In genomic region chr22:21571679-21572078, GRCh38 we compare ENCODE assay signal across 11 cellular contexts. TPM values are rescaled to one million over a fixed set of nuclear protein-coding genes. Genes with fewer than 3 reads are reported as not detected.
DNase-seq lines count a peak whose midpoint lies in the region; ATAC-seq and TF ChIP-seq lines count a peak whose summit lies in the region.
"Had no signal": no experiment of that assay in that cellular context is flagged by ENCODE, and none has a peak within 500 bp of the region (broad histone marks: within the 10 kb centered on the region; RNA-seq: fewer than 3 reads in every experiment).

No MANE protein-coding gene starts in this region.

- H3K4me3 ChIP-seq in Loucy (ENCODE audit: low read length, poor library complexity, severe bottlenecking) (peak overlapping the region; percentile 97), adipocyte (ENCODE audit: low read length) (peak overlapping the region; percentile 36), vagina (no peak overlapping the region)
- H3K4me3 ChIP-seq: left lung, skin epidermis had no signal

- H3K27me3 Mint-ChIP-seq in activated CD4-positive, alpha-beta T cell treated with anti-CD3 and anti-CD28 coated beads, Interleukin-2, amount 10 ng/mL, durations not matched to agents 7 days and 5 days = no peaks in the 10 kb centered on the region
- H3K27me3 Mint-ChIP-seq in neural crest cell (ENCODE audit: low read depth) = no peaks in the 10 kb centered on the region

- no peak overlapping the region for H3K27ac ChIP-seq in vagina

- H3K9me3 ChIP-seq in Loucy (ENCODE audit: insufficient read depth, low read depth, low read length) (no peaks in the 10 kb centered on the region), adipocyte (ENCODE audit: control insufficient read depth, low read length) (no peaks in the 10 kb centered on the region), vagina (no peaks in the 10 kb centered on the region)
- H3K9me3 ChIP-seq: left lung had no signal

- no peak for TF ChIP-seq POLR2A in vagina (IDR thresholded peaks at IDR 0.05)

- H3K9me2 ChIP-seq in Loucy (replicated peaks; ENCODE audit: low read depth, low read length) = no peaks in the 10 kb centered on the region

- POLR2A ChIA-PET in activated CD4-positive, alpha-beta T cell treated with anti-CD3 and anti-CD28 coated beads, Interleukin-2, amount 10 ng/mL, durations not matched to agents 7 days and 5 days (lab: Charles Lee) = no interaction called here

- H3K36me3 ChIP-seq in Loucy (ENCODE audit: insufficient read depth, low read length) (no peaks in the 10 kb centered on the region), adipocyte (ENCODE audit: control insufficient read depth, insufficient read depth, low read length, severe bottlenecking) (no peaks in the 10 kb centered on the region), vagina (no peaks in the 10 kb centered on the region)
- H3K36me3 ChIP-seq: left lung had no signal

- intact Hi-C loops in vagina (cut with DNase I) = no loop called here

- peaks cover 6% of the 10 kb centered on the region for H3K27me3 ChIP-seq in Loucy (ENCODE audit: insufficient read depth, low read length, poor library complexity, severe bottlenecking)
- no peaks in the 10 kb centered on the region for H3K27me3 ChIP-seq in adipocyte (replicated peaks; ENCODE audit: control insufficient read depth, insufficient read depth, low read length)
- H3K27me3 ChIP-seq in vagina = no peaks in the 10 kb centered on the region
- H3K27me3 ChIP-seq: left lung had no signal

- TF ChIP-seq CTCF in Loucy (conservative IDR thresholded peaks at IDR 0.05; ENCODE audit: low read length) (no peak), neural crest cell (conservative IDR thresholded peaks at IDR 0.05) (no peak), vagina (IDR thresholded peaks at IDR 0.05) (no peak)

- no peak for ATAC-seq in GM19395 (IDR thresholded peaks at IDR 0.05; ENCODE audit: unreplicated experiment)
- ATAC-seq: left lung had no signal

- H4K20me1 ChIP-seq in Loucy (ENCODE audit: insufficient read depth, low read length, poor library complexity, severe bottlenecking) = peaks cover 83% of the 10 kb centered on the region

- H3K9ac ChIP-seq in Loucy (ENCODE audit: low read depth, low read length, poor library complexity, severe bottlenecking) (peak overlapping the region; percentile 93), adipocyte (ENCODE audit: low read length) (no peak overlapping the region)

- H3K27ac Mint-ChIP-seq in activated CD4-positive, alpha-beta T cell treated with anti-CD3 and anti-CD28 coated beads, Interleukin-2, amount 10 ng/mL, durations not matched to agents 7 days and 5 days = peak overlapping the region; percentile 69
- H3K27ac Mint-ChIP-seq in neural crest cell (ENCODE audit: unreplicated experiment) = no peak overlapping the region

- H3F3A ChIP-seq in Loucy (ENCODE audit: low read depth) = no peaks in the 10 kb centered on the region

- no peak overlapping the region for H2AFZ ChIP-seq in Loucy (ENCODE audit: low read length)

- H3K4me1 Mint-ChIP-seq in activated CD4-positive, alpha-beta T cell treated with anti-CD3 and anti-CD28 coated beads, Interleukin-2, amount 10 ng/mL, durations not matched to agents 7 days and 5 days = peaks cover 52% of the 10 kb centered on the region
- peaks cover 45% of the 10 kb centered on the region for H3K4me1 Mint-ChIP-seq in neural crest cell

- CTCF ChIA-PET in activated CD4-positive, alpha-beta T cell treated with anti-CD3 and anti-CD28 coated beads, Interleukin-2, amount 10 ng/mL, durations not matched to agents 7 days and 5 days (lab: Charles Lee) = interaction anchor here (0.8 to 1.2 kb wide), 2 partner anchors 31 to 58 kb away, joined by 3 read pairs; no protein-coding TSS in a partner anchor

- H3K79me2 ChIP-seq in Loucy (ENCODE audit: insufficient read depth, low read length) = peaks cover 94% of the 10 kb centered on the region

- peak overlapping the region; percentile 95 for H3K4me3 Mint-ChIP-seq in activated CD4-positive, alpha-beta T cell treated with anti-CD3 and anti-CD28 coated beads, Interleukin-2, amount 10 ng/mL, durations not matched to agents 7 days and 5 days
- peak overlapping the region; percentile 60 for H3K4me3 Mint-ChIP-seq in neural crest cell

- peaks cover 51% of the 10 kb centered on the region for H3K4me1 ChIP-seq in Loucy (ENCODE audit: insufficient read depth, low read length, poor library complexity, severe bottlenecking)
- H3K4me1 ChIP-seq in adipocyte (ENCODE audit: control insufficient read depth, insufficient read depth, low read length) = peaks cover 51% of the 10 kb centered on the region
- peaks cover 66% of the 10 kb centered on the region for H3K4me1 ChIP-seq in vagina

- H3K9me3 Mint-ChIP-seq in activated CD4-positive, alpha-beta T cell treated with anti-CD3 and anti-CD28 coated beads, Interleukin-2, amount 10 ng/mL, durations not matched to agents 7 days and 5 days = no peaks in the 10 kb centered on the region
- H3K9me3 Mint-ChIP-seq in neural crest cell = no peaks in the 10 kb centered on the region

- DNase-seq in activated CD4-positive, alpha-beta T cell treated with anti-CD3 and anti-CD28 coated beads, Interleukin-2, amount 10 ng/mL, durations not matched to agents 7 days and 5 days = no peak
- DNase-seq in activated CD4-positive, alpha-beta T cell treated with anti-CD3 and anti-CD28 coated beads for 1 hour = no peak
- DNase-seq in adipocyte (ENCODE audit: low read depth) (no peak), neural crest cell (ENCODE audit: low read depth, low spot score) (no peak), vagina (ENCODE audit: extremely low spot score in 2 of 2) (no peak), NCI-H226 (no peak)
- DNase-seq: amniotic stem cell, left lung had no signal

- peaks cover 14% of the 10 kb centered on the region for H3K36me3 Mint-ChIP-seq in activated CD4-positive, alpha-beta T cell treated with anti-CD3 and anti-CD28 coated beads, Interleukin-2, amount 10 ng/mL, durations not matched to agents 7 days and 5 days (ENCODE audit: low read depth)
- no peaks in the 10 kb centered on the region for H3K36me3 Mint-ChIP-seq in neural crest cell (ENCODE audit: low read depth)

- peak overlapping the region; percentile 94 for H3K4me2 ChIP-seq in Loucy (ENCODE audit: low read depth, low read length, poor library complexity, severe bottlenecking)

RNA-seq across cellular contexts. Expression of gene UBE2L3, which starts 4.2 kb away (rescaled TPM):
- 10 to 100 TPM; 64.6 to 79.1 TPM for total RNA-seq in activated CD4-positive, alpha-beta T cell treated with anti-CD3 and anti-CD28 coated beads, Interleukin-2, amount 10 ng/mL, durations not matched to agents 7 days and 5 days
- total RNA-seq in neural crest cell = 76.9 and 83.5 TPM in 2 replicates
- total RNA-seq in vagina = 32.7 TPM

RNA-seq across cellular contexts. Expression of gene RIMBP3C, which starts 20.4 kb away (rescaled TPM):
- under 1 TPM in 1 of 2 experiments, not detected in 1; 0.92 TPM for total RNA-seq in activated CD4-positive, alpha-beta T cell treated with anti-CD3 and anti-CD28 coated beads, Interleukin-2, amount 10 ng/mL, durations not matched to agents 7 days and 5 days
- total RNA-seq in neural crest cell (1.0 and 1.4 TPM in 2 replicates), vagina (not detected)

RNA-seq across cellular contexts. Expression of gene YDJC, which starts 58.1 kb away (rescaled TPM):
- total RNA-seq in activated CD4-positive, alpha-beta T cell treated with anti-CD3 and anti-CD28 coated beads, Interleukin-2, amount 10 ng/mL, durations not matched to agents 7 days and 5 days = 10 to 100 TPM; 30.3 to 39.9 TPM
- total RNA-seq in neural crest cell = 17.0 and 18.4 TPM in 2 replicates
- total RNA-seq in vagina = 22.6 TPM

Comparison
In these comparisons a context has a peak if more than half of its experiments do, and no peak if none do; other contexts are left out.
1. H3K4me3 ChIP-seq: peak in Loucy (single experiment) and adipocyte (single experiment); none in vagina (0 of 2).